ENCODE assay signal across 16 cellular contexts in genomic region chr12:125015680-125016310, GRCh38. TPM values are rescaled to one million over a fixed set of nuclear protein-coding genes. Genes with fewer than 3 reads are reported as not detected.
DNase-seq lines count a peak whose midpoint lies in the region; ATAC-seq and TF ChIP-seq lines count a peak whose summit lies in the region.
"Had no signal": no experiment of that assay in that cellular context is flagged by ENCODE, and none has a peak within 500 bp of the region (broad histone marks: within the 10 kb centered on the region; RNA-seq: fewer than 3 reads in every experiment).

No MANE protein-coding gene starts in this region.

- intact Hi-C loops in dorsolateral prefrontal cortex (cut with DNase I) = no loop called here

- ATAC-seq in HG03108 (IDR thresholded peaks at IDR 0.05; ENCODE audit: unreplicated experiment) (no peak), GM19035 (IDR thresholded peaks at IDR 0.05; ENCODE audit: unreplicated experiment) (no peak)
- ATAC-seq: T-cell had no signal

- peak overlapping the region in 46 of 59 donors; percentile 1 to 61 (median 32) for H3K4me3 ChIP-seq in dorsolateral prefrontal cortex
- H3K4me3 ChIP-seq: BLaER1 treated with 17β-estradiol and CSF1 and Interleukin-3, amounts not matched to agents 10 nM and 100 nM; thoracic aorta had no signal

- peak overlapping the region; percentile 24 for H3K27ac Mint-ChIP-seq in progenitor cell of endocrine pancreas
- H3K27ac Mint-ChIP-seq: activated naive CD4-positive, alpha-beta T cell treated with anti-CD3 and anti-CD28 coated beads for 36 hours; T-cell had no signal

- H3K4me3 Mint-ChIP-seq in progenitor cell of endocrine pancreas (ENCODE audit: low read depth) = no peak overlapping the region
- H3K4me3 Mint-ChIP-seq: activated naive CD4-positive, alpha-beta T cell treated with anti-CD3 and anti-CD28 coated beads for 36 hours; central memory CD8-positive, alpha-beta T cell; T-cell had no signal

- peak overlapping the region in 57 of 59 donors; percentile 6 to 91 (median 79) for H3K27ac ChIP-seq in dorsolateral prefrontal cortex
- H3K27ac ChIP-seq: BLaER1 treated with 17β-estradiol and CSF1 and Interleukin-3, amounts not matched to agents 10 nM and 100 nM; thoracic aorta had no signal

- H3K9me3 Mint-ChIP-seq in progenitor cell of endocrine pancreas (ENCODE audit: low read depth) = no peaks in the 10 kb centered on the region
- H3K9me3 Mint-ChIP-seq: activated naive CD4-positive, alpha-beta T cell treated with anti-CD3 and anti-CD28 coated beads for 36 hours; central memory CD8-positive, alpha-beta T cell; T-cell had no signal

- DNase-seq in LHCN-M2 (ENCODE audit: low read depth) (peak; percentile 50), NCI-H345 treated with DMSO at 0.1 percent for 48 hours (lab: John Stamatoyannopoulos, UW; ENCODE audit: unreplicated experiment) (peak; percentile 87), dorsolateral prefrontal cortex (peak in 9 of 10 donors; percentile 45 to 80 (median 67)), progenitor cell of endocrine pancreas (ENCODE audit: low spot score, unreplicated experiment) (no peak), kidney tubule cell (ENCODE audit: low spot score) (no peak)
- DNase-seq: activated CD4-positive, CD25-positive, alpha-beta regulatory T cell; activated naive CD4-positive, alpha-beta T cell treated with anti-CD3 and anti-CD28 coated beads for 36 hours; kidney glomerular epithelial cell; NCI-H510A treated with DMSO at 0.1 percent for 48 hours; stimulated activated CD4-positive, alpha-beta T cell treated with anti-CD3 and anti-CD28 coated beads, Interleukin-15, amount 100 ng/mL, for 24 hours; T-cell had no signal

- H3K27me3 ChIP-seq in dorsolateral prefrontal cortex = no peaks in the 10 kb centered on the region
- H3K27me3 ChIP-seq: BLaER1 treated with 17β-estradiol and CSF1 and Interleukin-3, amounts not matched to agents 10 nM and 100 nM had no signal

- TF ChIP-seq CTCF in dorsolateral prefrontal cortex (IDR thresholded peaks at IDR 0.05 in 54 of 56, conservative IDR thresholded peaks at IDR 0.05 in 2 of 56; ENCODE audit: low read depth in 1 of 56, partially characterized antibody in 56 of 56) (peak in 1 of 56 donors; percentile 19), progenitor cell of endocrine pancreas (IDR thresholded peaks at IDR 0.05; ENCODE audit: unreplicated experiment) (no peak)

- peaks cover 7% of the 10 kb centered on the region for H3K36me3 Mint-ChIP-seq in progenitor cell of endocrine pancreas (ENCODE audit: insufficient read depth)

- no peaks in the 10 kb centered on the region for H3K27me3 Mint-ChIP-seq in progenitor cell of endocrine pancreas
- H3K27me3 Mint-ChIP-seq: central memory CD8-positive, alpha-beta T cell; T-cell had no signal

- H3K4me1 Mint-ChIP-seq in progenitor cell of endocrine pancreas (ENCODE audit: low read depth) = no peaks in the 10 kb centered on the region
- H3K4me1 Mint-ChIP-seq: central memory CD8-positive, alpha-beta T cell; T-cell had no signal

RNA-seq across cellular contexts. Expression of gene BRI3BP, which starts 22.4 kb away (rescaled TPM):
- total RNA-seq in LHCN-M2 (2014; rRNA removed) (11.2 and 13.1 TPM in 2 replicates), dorsolateral prefrontal cortex (10 to 100 TPM; 19.5 to 37.7 (median 28.0) TPM), progenitor cell of endocrine pancreas (11.1 and 12.0 TPM in 2 replicates)
- polyA plus RNA-seq in LHCN-M2 (2012) = 3.7 TPM

RNA-seq across cellular contexts. Expression of gene DHX37, which starts 26.9 kb away (rescaled TPM):
- 23.1 and 24.4 TPM in 2 replicates for total RNA-seq in LHCN-M2 (2014; rRNA removed)
- 14.2 TPM for polyA plus RNA-seq in LHCN-M2 (2012)
- 10 to 100 TPM; 11.3 to 26.5 (median 16.9) TPM for total RNA-seq in dorsolateral prefrontal cortex
- 21.2 and 22.1 TPM in 2 replicates for total RNA-seq in progenitor cell of endocrine pancreas

RNA-seq across cellular contexts. Expression of gene AACS, which starts 49.4 kb away (rescaled TPM):
- total RNA-seq in LHCN-M2 (2014; rRNA removed) (16.0 and 16.3 TPM in 2 replicates), dorsolateral prefrontal cortex (100 to 1,000 TPM in 10 of 120 experiments, 10 to 100 TPM in 110; 33.4 to 125 (median 80.9) TPM), progenitor cell of endocrine pancreas (38.8 and 40.1 TPM in 2 replicates)
- polyA plus RNA-seq in LHCN-M2 (2012) = 19.4 TPM

Comparison
In these comparisons a context has a peak if more than half of its experiments do, and no peak if none do; other contexts are left out.
1. DNase-seq: peak in LHCN-M2 (single experiment), NCI-H345 treated with DMSO at 0.1 percent for 48 hours (single experiment) and dorsolateral prefrontal cortex (9 of 10); none in progenitor cell of endocrine pancreas (single experiment) and kidney tubule cell (single experiment).